In genomic region chr1:196677781-196678509, GRCh38 we compare ENCODE assay signal across 28 cellular contexts. TPM values are rescaled to one million over a fixed set of nuclear protein-coding genes. Genes with fewer than 3 reads are reported as not detected.
A peak's percentile ranks its signal among the peaks of the same experiment; 100 is the strongest.
DNase-seq lines count a peak whose midpoint lies in the region; ATAC-seq and TF ChIP-seq lines count a peak whose summit lies in the region.
"Had no signal": no experiment of that assay in that cellular context is flagged by ENCODE, and none has a peak within 500 bp of the region (broad histone marks: within the 10 kb centered on the region; RNA-seq: fewer than 3 reads in every experiment).

No MANE protein-coding gene starts in this region.

- no peak overlapping the region for H2BK15ac ChIP-seq in IMR-90 (ENCODE audit: low read depth, low read length)

- H4K91ac ChIP-seq in IMR-90 (ENCODE audit: insufficient read depth, low read depth, low read length): no peak overlapping the region

- H3K9ac ChIP-seq in IMR-90 (ENCODE audit: low read depth, low read length) (no peak overlapping the region), adipocyte (ENCODE audit: low read length) (no peak overlapping the region)

- H3K9me3 ChIP-seq in IMR-90 (ENCODE audit: control insufficient read depth, insufficient read depth, low read length): no peaks in the 10 kb centered on the region
- no peaks in the 10 kb centered on the region for H3K9me3 ChIP-seq in adipocyte (ENCODE audit: control insufficient read depth, low read length)
- H3K9me3 ChIP-seq: esophagus squamous epithelium, HAP-1, tibial nerve had no signal

- dilution Hi-C loops in IMR-90 (cut with HindIII; ENCODE audit: low sequenced_read_pairs, unreplicated experiment): no loop called here

- H3K4me1 ChIP-seq in IMR-90 (ENCODE audit: control insufficient read depth, insufficient read depth, low read length): peaks cover 3% of the 10 kb centered on the region; the same call in 1 of the 2 replicates
- H3K4me1 ChIP-seq in adipocyte (ENCODE audit: control insufficient read depth, insufficient read depth, low read length): no peaks in the 10 kb centered on the region
- H3K4me1 ChIP-seq: esophagus squamous epithelium, HAP-1, tibial nerve had no signal

- no peak overlapping the region for H2AFZ ChIP-seq in IMR-90 (replicated peaks; ENCODE audit: low read length, poor library complexity)

- H2BK120ac ChIP-seq in IMR-90 (ENCODE audit: low read depth, low read length): no peak overlapping the region

- peaks cover 3% of the 10 kb centered on the region for H3K9me1 ChIP-seq in IMR-90 (ENCODE audit: insufficient read depth, low read length)

- POLR2A ChIA-PET in IMR-90 (lab: Charles Lee; ENCODE audit: unreplicated experiment): no interaction called here

- H2AK5ac ChIP-seq in IMR-90 (ENCODE audit: low read depth, low read length): no peak overlapping the region

- no TSS peak for BruUV-seq in IMR-90 (replicated peaks; lab: Mats Ljungman, UMichigan)

- DNase-seq in AG10803 (ENCODE audit: low read depth) (peak; percentile 8), IMR-90 (peak; percentile 22), adipocyte (ENCODE audit: low read depth) (peak; percentile 35), fibroblast of peridontal ligament (ENCODE audit: extremely low read depth) (peak; percentile 55), DMS79 (lab: John Stamatoyannopoulos, UW) (no peak), NCI-H1694 (lab: John Stamatoyannopoulos, UW) (no peak), G401 (ENCODE audit: low spot score) (no peak)
- DNase-seq: activated CD4-positive, alpha-beta memory T cell treated with anti-CD3 and anti-CD28 coated beads for 36 hours; activated CD8-positive, alpha-beta memory T cell treated with anti-CD3 and anti-CD28 coated beads, Interleukin-2, amount 50 U/mL, for 4 hours; activated naive CD4-positive, alpha-beta T cell treated with anti-CD3 and anti-CD28 coated beads for 36 hours; caudate nucleus; CD8-positive, alpha-beta T cell; endodermal cell; esophagus squamous epithelium; hypothalamus; immature natural killer cell; KBM-7; naive B cell; NCI-H1436; NCI-H446 treated with DMSO at 0.1 percent for 48 hours; occipital lobe; Right ventricle myocardium superior; T-helper 1 cell had no signal

- no peaks in the 10 kb centered on the region for H3K27me3 ChIP-seq in IMR-90 (ENCODE audit: control insufficient read depth, insufficient read depth, low read length)
- no peaks in the 10 kb centered on the region for H3K27me3 ChIP-seq in adipocyte (replicated peaks; ENCODE audit: control insufficient read depth, insufficient read depth, low read length)
- H3K27me3 ChIP-seq: esophagus squamous epithelium, tibial nerve had no signal

- no peak overlapping the region for H3K23ac ChIP-seq in IMR-90 (ENCODE audit: low read depth, low read length)

- no peak overlapping the region for H3K56ac ChIP-seq in IMR-90 (ENCODE audit: extremely low read depth, insufficient read depth, low read length)

- no peak overlapping the region for H3K14ac ChIP-seq in IMR-90 (replicated peaks; ENCODE audit: low read depth, low read length)

- peak; percentile 48 for ATAC-seq in IMR-90 (ENCODE audit: low read depth)
- no peak for ATAC-seq in HG02973 (IDR thresholded peaks at IDR 0.05; ENCODE audit: unreplicated experiment)
- ATAC-seq: activated CD4-positive, CD25-positive, alpha-beta regulatory T cell treated with anti-CD3 and anti-CD28 coated beads, Interleukin-2, amount 50 U/mL, for 24 hours; CD8-positive, alpha-beta T cell had no signal

- H3K18ac ChIP-seq in IMR-90 (ENCODE audit: low read depth, low read length): no peak overlapping the region

- no peak overlapping the region for H4K5ac ChIP-seq in IMR-90 (ENCODE audit: low read depth, low read length)

- no peaks in the 10 kb centered on the region for H3K36me3 ChIP-seq in IMR-90 (ENCODE audit: control insufficient read depth, insufficient read depth, low read length)
- peaks cover 77% of the 10 kb centered on the region for H3K36me3 ChIP-seq in adipocyte (ENCODE audit: control insufficient read depth, insufficient read depth, low read length, severe bottlenecking)
- H3K36me3 ChIP-seq: HAP-1 had no signal

- no peak overlapping the region for H2AK9ac ChIP-seq in IMR-90 (replicated peaks; ENCODE audit: low read depth, low read length, poor library complexity)

- no peak for TF ChIP-seq RAD21 in IMR-90 (IDR thresholded peaks at IDR 0.05; ENCODE audit: low read length)

- H2BK5ac ChIP-seq in IMR-90 (ENCODE audit: low read depth, low read length, poor library complexity, severe bottlenecking): peak overlapping the region; percentile 71

- no peak overlapping the region for H3K27ac ChIP-seq in IMR-90 (ENCODE audit: insufficient read depth, low read length)
- H3K27ac ChIP-seq: esophagus squamous epithelium, PC-9, tibial nerve had no signal

- in situ Hi-C loops in IMR-90 (cut with MboI; ENCODE audit: low sequenced_read_pairs): no loop called here
- in situ Hi-C loops in G401 (cut with HindIII; ENCODE audit: low sequenced_read_pairs): no loop called here

- no peaks in the 10 kb centered on the region for H4K20me1 ChIP-seq in IMR-90 (ENCODE audit: insufficient read depth, low read length)

- H3K4me2 ChIP-seq in IMR-90 (ENCODE audit: low read depth, low read length): peak overlapping the region; percentile 43; the same call in 1 of the 2 replicates
- H3K4me2 ChIP-seq: PC-9 had no signal

- H3K4me3 ChIP-seq in AG10803 (ENCODE audit: low read length) (no peak overlapping the region), IMR-90 (ENCODE audit: insufficient read depth, low read depth, low read length) (no peak overlapping the region), adipocyte (ENCODE audit: low read length) (no peak overlapping the region)
- H3K4me3 ChIP-seq: esophagus squamous epithelium, HAP-1, PC-9, tibial nerve had no signal

- CTCF ChIA-PET in IMR-90 (lab: Yijun Ruan, JAX): interaction anchor here (0.5 kb wide), 1 partner anchor 414 kb away, joined by 3 read pairs; no protein-coding TSS in a partner anchor

- no CpG with 5 or more reads among the region's 2 CpGs for WGBS in IMR-90 (ENCODE audit: extremely low coverage in 2 of 2, insufficient read length in 1 of 2), 2 experiments

- intact Hi-C loops in IMR-90 (cut with micrococcal nuclease): no loop called here

- H2BK20ac ChIP-seq in IMR-90 (ENCODE audit: low read depth, low read length): no peak overlapping the region

- no peak for TF ChIP-seq CTCF in AG10803 (conservative IDR thresholded peaks at IDR 0.05; ENCODE audit: low read length)
- no peak for TF ChIP-seq CTCF in IMR-90 (conservative IDR thresholded peaks at IDR 0.05; ENCODE audit: low read depth, low read length)

- H3K79me1 ChIP-seq in IMR-90 (ENCODE audit: low read depth in 1 of 2, low read length in 2 of 2): no peaks in the 10 kb centered on the region

- H4K8ac ChIP-seq in IMR-90 (ENCODE audit: low read depth in 2 of 2, low read length in 2 of 2): no peak overlapping the region

- TF ChIP-seq POLR2A in IMR-90 (IDR thresholded peaks at IDR 0.05; ENCODE audit: low read depth, low read length): no peak

- no peak overlapping the region for H3K4ac ChIP-seq in IMR-90 (ENCODE audit: low read depth, low read length)

TF ChIP-seq in IMR-90, 13 proteins besides CTCF, POLR2A, EP300 and RAD21:
- TF ChIP-seq MAFK (IDR thresholded peaks at IDR 0.05; ENCODE audit: low read depth, low read length) (no peak), FOS (IDR thresholded peaks at IDR 0.05; ENCODE audit: low read depth, low read length) (no peak), RFX5 (IDR thresholded peaks at IDR 0.05; ENCODE audit: low read depth, low read length) (no peak), USF2 (IDR thresholded peaks at IDR 0.05; ENCODE audit: low read depth, low read length) (no peak), ELK1 (IDR thresholded peaks at IDR 0.05; ENCODE audit: borderline replicate concordance, low read depth, low read length) (no peak), CHD1 (IDR thresholded peaks at IDR 0.05; ENCODE audit: low read depth, low read length) (no peak), SMC3 (IDR thresholded peaks at IDR 0.05; ENCODE audit: low read depth, low read length) (no peak), MAZ (IDR thresholded peaks at IDR 0.05; ENCODE audit: borderline replicate concordance, low read depth, low read length) (no peak), BHLHE40 (IDR thresholded peaks at IDR 0.05; ENCODE audit: low read depth, low read length) (no peak), MXI1 (IDR thresholded peaks at IDR 0.05; ENCODE audit: borderline replicate concordance, low read depth, low read length) (no peak), RCOR1 (IDR thresholded peaks at IDR 0.05; ENCODE audit: insufficient replicate concordance, low read length) (no peak), CEBPB (IDR thresholded peaks at IDR 0.05; ENCODE audit: low read depth, low read length) (no peak), NFE2L2 (IDR thresholded peaks at IDR 0.05; ENCODE audit: low read depth, low read length) (no peak)

RNA-seq across cellular contexts. Expression of gene CFH, which starts 26.1 kb away (rescaled TPM):
- 6.3 and 12.8 TPM in 2 replicates for total RNA-seq in IMR-90 (2012; rRNA removed)
- 9.8 and 12.1 TPM in 2 replicates for polyA plus RNA-seq in IMR-90 (2012; rRNA removed)
- polyA plus RNA-seq in IMR-90 (2012; cell fraction: cytosol; rRNA removed): 2.3 and 3.0 TPM in 2 replicates
- polyA plus RNA-seq in IMR-90 (2012; cell fraction: nucleus; rRNA removed; ENCODE audit: low replicate concordance): 0.99 and 13.7 TPM in 2 replicates
- total RNA-seq in G401 (2014; rRNA removed; shearing (Covaris generic)): 2.3 and 7.9 TPM in 2 replicates
- total RNA-seq: activated naive CD4-positive, alpha-beta T cell treated with anti-CD3 and anti-CD28 coated beads for 36 hours; endodermal cell had no signal

Comparison
In these comparisons a context has a peak if more than half of its experiments do, and no peak if none do; other contexts are left out.
1. DNase-seq: peak in AG10803 (single experiment), IMR-90 (single experiment), adipocyte (single experiment) and fibroblast of peridontal ligament (single experiment); none in DMS79 (single experiment), NCI-H1694 (single experiment) and G401 (single experiment).